In genomic region chr1:33324677-33325417, GRCh38 we compare ENCODE assay signal across 32 cellular contexts. TPM values are rescaled to one million over a fixed set of nuclear protein-coding genes. Genes with fewer than 3 reads are reported as not detected.
DNase-seq lines count a peak whose midpoint lies in the region; ATAC-seq and TF ChIP-seq lines count a peak whose summit lies in the region.
"Had no signal": no experiment of that assay in that cellular context is flagged by ENCODE, and none has a peak within 500 bp of the region (broad histone marks: within the 10 kb centered on the region; RNA-seq: fewer than 3 reads in every experiment).

No MANE protein-coding gene starts in this region.

- POLR2A ChIA-PET in RWPE1 (lab: Yijun Ruan, JAX; ENCODE audit: low non-redundant PET): no interaction called here

- no peaks in the 10 kb centered on the region for H3K79me2 ChIP-seq in GM23338 (replicated peaks; ENCODE audit: insufficient read depth)

- 78 to 81% methylated on average over 3 to 5 of the region's 17 CpGs for WGBS in gastroesophageal sphincter (ENCODE audit: low coverage in 1 of 2), 2 donors

- in situ Hi-C loops in gastrocnemius medialis (cut with MboI; ENCODE audit: low sequenced_read_pairs in 4 of 4): no loop called here

- H3K4me2 ChIP-seq in GM23338: no peak overlapping the region

- H3K4me3 Mint-ChIP-seq in GM23338: no peak overlapping the region
- H3K4me3 Mint-ChIP-seq: activated CD8-positive, alpha-beta T cell treated with anti-CD3 and anti-CD28 coated beads for 36 hours; activated naive CD8-positive, alpha-beta T cell treated with anti-CD3 and anti-CD28 coated beads, Interleukin-2, amount 10 ng/mL, durations not matched to agents 7 days and 5 days; CD14-positive monocyte; H9; T-helper 17 cell; type B pancreatic cell had no signal

- no peaks in the 10 kb centered on the region for H3K9me2 ChIP-seq in GM23338 (ENCODE audit: insufficient read depth)

- no peaks in the 10 kb centered on the region; the same call in 1 of the 2 replicates for H4K20me1 ChIP-seq in GM23338 (replicated peaks; ENCODE audit: insufficient read depth)

- H2AFZ ChIP-seq in GM23338: no peak overlapping the region

- no peaks in the 10 kb centered on the region for H3K36me3 ChIP-seq in GM23338 (ENCODE audit: insufficient read depth)
- peaks cover 13 to 82% of the 10 kb centered on the region in 2 donors for H3K36me3 ChIP-seq in gastroesophageal sphincter
- peaks cover 6 to 70% of the 10 kb centered on the region in 2 donors for H3K36me3 ChIP-seq in gastrocnemius medialis

- TF ChIP-seq POLR2A in gastroesophageal sphincter (IDR thresholded peaks at IDR 0.05) (no peak), gastrocnemius medialis (IDR thresholded peaks at IDR 0.05) (no peak)

- H3F3A ChIP-seq in GM23338 (replicated peaks; ENCODE audit: low read depth): no peaks in the 10 kb centered on the region

- no peaks in the 10 kb centered on the region for H3K4me1 ChIP-seq in GM23338 (ENCODE audit: insufficient read depth)
- H3K4me1 ChIP-seq in gastroesophageal sphincter: peaks cover 2 to 52% (median 10%) of the 10 kb centered on the region in 3 donors
- peaks cover 23 to 25% of the 10 kb centered on the region in 2 donors for H3K4me1 ChIP-seq in gastrocnemius medialis

- CTCF ChIA-PET in RWPE1 (lab: Yijun Ruan, JAX): no interaction called here

- no peak overlapping the region for H3K27ac Mint-ChIP-seq in GM23338
- H3K27ac Mint-ChIP-seq: activated CD8-positive, alpha-beta T cell treated with anti-CD3 and anti-CD28 coated beads for 36 hours; activated T-helper 2 cell treated with anti-CD3 and anti-CD28 coated beads, Interferon-gamma antibody, Interleukin-2, Interleukin-4, amounts not matched to agents 10 μg/mL and 5 μg/mL and 100 μg/mL, durations not matched to agents 14 hours and 24 hours and 36 hours; T-helper 17 cell had no signal

- 0 out of 4 replicates have a peak, but pooled peaks of 1 of the 2 experiments have one; percentile 13 for TF ChIP-seq CTCF in GM23338 (conservative IDR thresholded peaks at IDR 0.05; ENCODE audit: low read depth in 2 of 2)
- no peak for TF ChIP-seq CTCF in RWPE1 (conservative IDR thresholded peaks at IDR 0.05; ENCODE audit: low read depth)
- TF ChIP-seq CTCF in gastroesophageal sphincter (IDR thresholded peaks at IDR 0.05): no peak
- TF ChIP-seq CTCF in gastrocnemius medialis (IDR thresholded peaks at IDR 0.05 in 4 of 5, conservative IDR thresholded peaks at IDR 0.05 in 1 of 5): no peak

- peak; percentile 57 for ATAC-seq in GM23338
- ATAC-seq in gastroesophageal sphincter: no peak
- ATAC-seq in gastrocnemius medialis: no peak
- no peak for ATAC-seq in HG03175 (IDR thresholded peaks at IDR 0.05; ENCODE audit: unreplicated experiment)
- ATAC-seq: activated CD8-positive, alpha-beta T cell treated with anti-CD3 and anti-CD28 coated beads for 36 hours; heart left ventricle; K562; T-helper 17 cell had no signal

- H3K9me3 ChIP-seq in gastroesophageal sphincter (no peaks in the 10 kb centered on the region), gastrocnemius medialis (no peaks in the 10 kb centered on the region)
- H3K9me3 ChIP-seq: heart left ventricle had no signal

- no peak for TF ChIP-seq EP300 in gastroesophageal sphincter (IDR thresholded peaks at IDR 0.05)

- no peak for DNase-seq in GM23338 (ENCODE audit: low spot score)
- DNase-seq in RWPE1 (ENCODE audit: low spot score): no peak
- peak in 1 of 2 donors; percentile 10 for DNase-seq in gastrocnemius medialis
- no peak for DNase-seq in NCI-H748 (lab: John Stamatoyannopoulos, UW; ENCODE audit: unreplicated experiment)
- no peak for DNase-seq in SW 1271 (lab: John Stamatoyannopoulos, UW)
- DNase-seq: activated CD4-positive, alpha-beta T cell treated with anti-CD3 and anti-CD28 coated beads for 1 hour; activated CD8-positive, alpha-beta T cell treated with anti-CD3 and anti-CD28 coated beads for 36 hours; activated naive CD8-positive, alpha-beta T cell treated with anti-CD3 and anti-CD28 coated beads, Interleukin-2, amount 10 ng/mL, durations not matched to agents 7 days and 5 days; Calu3; cerebellar nuclear complex; DND-41; H9; heart left ventricle; mesendoderm; NCI-H1105 treated with DMSO at 0.1 percent for 48 hours; NCI-H2081 treated with DMSO at 0.1 percent for 48 hours; NCI-H226; NCI-H774; nucleus accumbens; stimulated activated CD4-positive, alpha-beta T cell treated with anti-CD3 and anti-CD28 coated beads, Interleukin-1b, Interleukin-23, amount 100 ng/mL, for 48 hours; stimulated activated CD8-positive, alpha-beta memory T cell treated with anti-CD3 and anti-CD28 coated beads, Interleukin-4, amount 100 ng/mL, for 48 hours; T-helper 17 cell had no signal

- H3K27me3 Mint-ChIP-seq in GM23338 (ENCODE audit: insufficient read depth, low read depth, poor library complexity): peaks cover 5% of the 10 kb centered on the region
- H3K27me3 Mint-ChIP-seq: activated CD8-positive, alpha-beta T cell treated with anti-CD3 and anti-CD28 coated beads for 36 hours; activated naive CD8-positive, alpha-beta T cell treated with anti-CD3 and anti-CD28 coated beads, Interleukin-2, amount 10 ng/mL, durations not matched to agents 7 days and 5 days; T-helper 17 cell; type B pancreatic cell had no signal

- no peaks in the 10 kb centered on the region for H3K9me3 Mint-ChIP-seq in GM23338
- H3K9me3 Mint-ChIP-seq: activated CD8-positive, alpha-beta T cell treated with anti-CD3 and anti-CD28 coated beads for 36 hours; activated naive CD8-positive, alpha-beta T cell treated with anti-CD3 and anti-CD28 coated beads, Interleukin-2, amount 10 ng/mL, durations not matched to agents 7 days and 5 days; activated T-helper 2 cell treated with anti-CD3 and anti-CD28 coated beads, Interferon-gamma antibody, Interleukin-2, Interleukin-4, amounts not matched to agents 10 μg/mL and 5 μg/mL and 100 μg/mL, durations not matched to agents 14 hours and 24 hours and 36 hours; CD14-positive monocyte; H9; type B pancreatic cell had no signal

- intact Hi-C loops in gastrocnemius medialis (cut with DNase I; ENCODE audit: low total_unique reads): no loop called here

- H3K27me3 ChIP-seq in GM23338 (ENCODE audit: insufficient read depth) (no peaks in the 10 kb centered on the region), gastroesophageal sphincter (no peaks in the 10 kb centered on the region), gastrocnemius medialis (no peaks in the 10 kb centered on the region)
- H3K27me3 ChIP-seq: heart left ventricle had no signal

- H3K4me3 ChIP-seq in GM23338 (no peak overlapping the region), gastroesophageal sphincter (no peak overlapping the region), gastrocnemius medialis (no peak overlapping the region)
- H3K4me3 ChIP-seq: heart left ventricle, K562, skin epidermis had no signal

- H3K27ac ChIP-seq in GM23338 (ENCODE audit: low read depth) (no peak overlapping the region), RWPE1 (peak overlapping the region; percentile 47), gastroesophageal sphincter (peak overlapping the region in 3 of 4 donors; percentile 41 to 46 (median 45)), gastrocnemius medialis (peak overlapping the region; percentile 7 to 99 (median 98))

- H3K4me1 Mint-ChIP-seq in GM23338: peaks cover 5% of the 10 kb centered on the region; the same call in 2 of the 3 replicates
- H3K4me1 Mint-ChIP-seq: T-helper 17 cell had no signal

- H3K36me3 Mint-ChIP-seq in GM23338 (ENCODE audit: low read depth): peaks cover 10% of the 10 kb centered on the region; the same call in 2 of the 3 replicates

TF ChIP-seq in GM23338, 12 proteins besides CTCF, POLR2A, EP300 and RAD21:
- no peak for TF ChIP-seq POLR2AphosphoS5 (IDR thresholded peaks at IDR 0.05; ENCODE audit: low read depth)
- no peak for TF ChIP-seq STAT1 (IDR thresholded peaks at IDR 0.05; ENCODE audit: unreplicated experiment)
- TF ChIP-seq EZH2 (IDR thresholded peaks at IDR 0.05; ENCODE audit: low read depth, unreplicated experiment): no peak
- TF ChIP-seq, protein P1, sequence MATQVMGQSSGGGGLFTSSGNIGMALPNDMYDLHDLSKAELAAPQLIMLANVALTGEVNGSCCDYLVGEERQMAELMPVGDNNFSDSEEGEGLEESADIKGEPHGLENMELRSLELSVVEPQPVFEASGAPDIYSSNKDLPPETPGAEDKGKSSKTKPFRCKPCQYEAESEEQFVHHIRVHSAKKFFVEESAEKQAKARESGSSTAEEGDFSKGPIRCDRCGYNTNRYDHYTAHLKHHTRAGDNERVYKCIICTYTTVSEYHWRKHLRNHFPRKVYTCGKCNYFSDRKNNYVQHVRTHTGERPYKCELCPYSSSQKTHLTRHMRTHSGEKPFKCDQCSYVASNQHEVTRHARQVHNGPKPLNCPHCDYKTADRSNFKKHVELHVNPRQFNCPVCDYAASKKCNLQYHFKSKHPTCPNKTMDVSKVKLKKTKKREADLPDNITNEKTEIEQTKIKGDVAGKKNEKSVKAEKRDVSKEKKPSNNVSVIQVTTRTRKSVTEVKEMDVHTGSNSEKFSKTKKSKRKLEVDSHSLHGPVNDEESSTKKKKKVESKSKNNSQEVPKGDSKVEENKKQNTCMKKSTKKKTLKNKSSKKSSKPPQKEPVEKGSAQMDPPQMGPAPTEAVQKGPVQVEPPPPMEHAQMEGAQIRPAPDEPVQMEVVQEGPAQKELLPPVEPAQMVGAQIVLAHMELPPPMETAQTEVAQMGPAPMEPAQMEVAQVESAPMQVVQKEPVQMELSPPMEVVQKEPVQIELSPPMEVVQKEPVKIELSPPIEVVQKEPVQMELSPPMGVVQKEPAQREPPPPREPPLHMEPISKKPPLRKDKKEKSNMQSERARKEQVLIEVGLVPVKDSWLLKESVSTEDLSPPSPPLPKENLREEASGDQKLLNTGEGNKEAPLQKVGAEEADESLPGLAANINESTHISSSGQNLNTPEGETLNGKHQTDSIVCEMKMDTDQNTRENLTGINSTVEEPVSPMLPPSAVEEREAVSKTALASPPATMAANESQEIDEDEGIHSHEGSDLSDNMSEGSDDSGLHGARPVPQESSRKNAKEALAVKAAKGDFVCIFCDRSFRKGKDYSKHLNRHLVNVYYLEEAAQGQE (IDR thresholded peaks at IDR 0.05; ENCODE audit: unreplicated experiment): no peak

RNA-seq across cellular contexts. Expression of gene A3GALT2, which starts 3.9 kb away (rescaled TPM):
- total RNA-seq in GM23338 (2014; rRNA removed; shearing (Covaris generic)): not detected in 2 replicates
- polyA plus RNA-seq in GM23338 (2016; fragmentation: Nextera tagmentation; extraction: Ambion mirVana): not detected in 2 replicates
- under 1 TPM in 1 of 4 donors, not detected in 3; 0.67 TPM for total RNA-seq in gastroesophageal sphincter
- not detected for total RNA-seq in gastrocnemius medialis
- total RNA-seq: activated CD8-positive, alpha-beta T cell treated with anti-CD3 and anti-CD28 coated beads for 36 hours; activated T-helper 2 cell treated with anti-CD3 and anti-CD28 coated beads, Interferon-gamma antibody, Interleukin-2, Interleukin-4, amounts not matched to agents 10 μg/mL and 5 μg/mL and 100 μg/mL, durations not matched to agents 14 hours and 24 hours and 36 hours; Calu3; H9; K562; M059J; pulmonary artery endothelial cell; RPMI7951 had no signal
- polyA plus RNA-seq: CD14-positive monocyte, heart left ventricle, K562 had no signal
